ENCODE assay signal across 2 cellular contexts in genomic region chr11:34493926-34494595, GRCh38.
TF ChIP-seq lines count a peak whose summit lies in the region.

No MANE protein-coding gene starts in this region.

TF ChIP-seq in K562, 482 proteins besides CTCF, POLR2A, EP300 and RAD21 (continued from another document):
- TF ChIP-seq ZMIZ1 (IDR thresholded peaks at IDR 0.05; ENCODE audit: low read depth in 2 of 2, low read length in 2 of 2) (no peak), RBM25 (IDR thresholded peaks at IDR 0.05; ENCODE audit: low read depth, low read length, severe bottlenecking) (peak; percentile 68), CBX5 (IDR thresholded peaks at IDR 0.05; ENCODE audit: borderline replicate concordance, low read depth) (no peak), ETV1 (tag; conservative IDR thresholded peaks at IDR 0.05; ENCODE audit: low read depth) (no peak), ADNP (tag; IDR thresholded peaks at IDR 0.05) (0 out of 2 replicates have a peak, but pooled peaks have one; percentile 49), BACH1 (tag; IDR thresholded peaks at IDR 0.05) (no peak), ZNF740 (CRISPR knock-in tag; IDR thresholded peaks at IDR 0.05) (no peak), ZNF740 (tag; IDR thresholded peaks at IDR 0.05) (no peak), ZNF217 (CRISPR knock-in tag; IDR thresholded peaks at IDR 0.05) (no peak), E2F1 (CRISPR knock-in tag; IDR thresholded peaks at IDR 0.05) (no peak), BCOR (IDR thresholded peaks at IDR 0.05) (peak; percentile 45; the same call in 1 of the 2 replicates), ZC3H11A (IDR thresholded peaks at IDR 0.05; ENCODE audit: low read depth, low read length) (no peak), ZFX (CRISPR knock-in tag; IDR thresholded peaks at IDR 0.05) (no peak), NCOA2 (IDR thresholded peaks at IDR 0.05; ENCODE audit: partially characterized antibody in 2 of 2) (no peak), SMARCE1 (IDR thresholded peaks at IDR 0.05) (no peak), MAFK (IDR thresholded peaks at IDR 0.05; ENCODE audit: low read length) (no peak), FOXK1 (CRISPR knock-in tag; IDR thresholded peaks at IDR 0.05; ENCODE audit: borderline replicate concordance) (no peak), KLF13 (tag; IDR thresholded peaks at IDR 0.05; ENCODE audit: borderline replicate concordance, low read depth) (no peak), KDM1A (IDR thresholded peaks at IDR 0.05) (0 out of 4 replicates have a peak, but pooled peaks of 1 of the 2 experiments have one; percentile 16), ZNF24 (IDR thresholded peaks at IDR 0.05) (no peak)
- TF ChIP-seq, protein P1, sequence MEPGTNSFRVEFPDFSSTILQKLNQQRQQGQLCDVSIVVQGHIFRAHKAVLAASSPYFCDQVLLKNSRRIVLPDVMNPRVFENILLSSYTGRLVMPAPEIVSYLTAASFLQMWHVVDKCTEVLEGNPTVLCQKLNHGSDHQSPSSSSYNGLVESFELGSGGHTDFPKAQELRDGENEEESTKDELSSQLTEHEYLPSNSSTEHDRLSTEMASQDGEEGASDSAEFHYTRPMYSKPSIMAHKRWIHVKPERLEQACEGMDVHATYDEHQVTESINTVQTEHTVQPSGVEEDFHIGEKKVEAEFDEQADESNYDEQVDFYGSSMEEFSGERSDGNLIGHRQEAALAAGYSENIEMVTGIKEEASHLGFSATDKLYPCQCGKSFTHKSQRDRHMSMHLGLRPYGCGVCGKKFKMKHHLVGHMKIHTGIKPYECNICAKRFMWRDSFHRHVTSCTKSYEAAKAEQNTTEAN (CRISPR knock-in tag; IDR thresholded peaks at IDR 0.05), result no peak

TF ChIP-seq in liver, 16 proteins besides CTCF, POLR2A, EP300 and RAD21 (continued from another document):
- TF ChIP-seq, protein P2, sequence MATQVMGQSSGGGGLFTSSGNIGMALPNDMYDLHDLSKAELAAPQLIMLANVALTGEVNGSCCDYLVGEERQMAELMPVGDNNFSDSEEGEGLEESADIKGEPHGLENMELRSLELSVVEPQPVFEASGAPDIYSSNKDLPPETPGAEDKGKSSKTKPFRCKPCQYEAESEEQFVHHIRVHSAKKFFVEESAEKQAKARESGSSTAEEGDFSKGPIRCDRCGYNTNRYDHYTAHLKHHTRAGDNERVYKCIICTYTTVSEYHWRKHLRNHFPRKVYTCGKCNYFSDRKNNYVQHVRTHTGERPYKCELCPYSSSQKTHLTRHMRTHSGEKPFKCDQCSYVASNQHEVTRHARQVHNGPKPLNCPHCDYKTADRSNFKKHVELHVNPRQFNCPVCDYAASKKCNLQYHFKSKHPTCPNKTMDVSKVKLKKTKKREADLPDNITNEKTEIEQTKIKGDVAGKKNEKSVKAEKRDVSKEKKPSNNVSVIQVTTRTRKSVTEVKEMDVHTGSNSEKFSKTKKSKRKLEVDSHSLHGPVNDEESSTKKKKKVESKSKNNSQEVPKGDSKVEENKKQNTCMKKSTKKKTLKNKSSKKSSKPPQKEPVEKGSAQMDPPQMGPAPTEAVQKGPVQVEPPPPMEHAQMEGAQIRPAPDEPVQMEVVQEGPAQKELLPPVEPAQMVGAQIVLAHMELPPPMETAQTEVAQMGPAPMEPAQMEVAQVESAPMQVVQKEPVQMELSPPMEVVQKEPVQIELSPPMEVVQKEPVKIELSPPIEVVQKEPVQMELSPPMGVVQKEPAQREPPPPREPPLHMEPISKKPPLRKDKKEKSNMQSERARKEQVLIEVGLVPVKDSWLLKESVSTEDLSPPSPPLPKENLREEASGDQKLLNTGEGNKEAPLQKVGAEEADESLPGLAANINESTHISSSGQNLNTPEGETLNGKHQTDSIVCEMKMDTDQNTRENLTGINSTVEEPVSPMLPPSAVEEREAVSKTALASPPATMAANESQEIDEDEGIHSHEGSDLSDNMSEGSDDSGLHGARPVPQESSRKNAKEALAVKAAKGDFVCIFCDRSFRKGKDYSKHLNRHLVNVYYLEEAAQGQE (IDR thresholded peaks at IDR 0.05), result no peak
- peak; percentile 31 for TF ChIP-seq YY1 (IDR thresholded peaks at IDR 0.05)
- no peak for TF ChIP-seq TAF1 (conservative IDR thresholded peaks at IDR 0.05)
- peak; percentile 79 for TF ChIP-seq HNF4G (IDR thresholded peaks at IDR 0.05)
- no peak for TF ChIP-seq FOXA2 (IDR thresholded peaks at IDR 0.05)
- TF ChIP-seq HNF4A (conservative IDR thresholded peaks at IDR 0.05), result peak; percentile 92 to 94
- TF ChIP-seq GABPA (IDR thresholded peaks at IDR 0.05 in 1 of 2, conservative IDR thresholded peaks at IDR 0.05 in 1 of 2), result no peak
- peak; percentile 64 to 69 for TF ChIP-seq RXRA (IDR thresholded peaks at IDR 0.05)
- no peak for TF ChIP-seq ZBTB33 (IDR thresholded peaks at IDR 0.05)
- TF ChIP-seq EGR1 (IDR thresholded peaks at IDR 0.05; ENCODE audit: low read depth in 2 of 2), result no peak
- peak; percentile 72 for TF ChIP-seq SP1 (IDR thresholded peaks at IDR 0.05)
- peak in 1 of 2 donors; percentile 43 for TF ChIP-seq JUND (IDR thresholded peaks at IDR 0.05)
- TF ChIP-seq, protein P3, sequence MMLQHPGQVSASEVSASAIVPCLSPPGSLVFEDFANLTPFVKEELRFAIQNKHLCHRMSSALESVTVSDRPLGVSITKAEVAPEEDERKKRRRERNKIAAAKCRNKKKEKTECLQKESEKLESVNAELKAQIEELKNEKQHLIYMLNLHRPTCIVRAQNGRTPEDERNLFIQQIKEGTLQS (IDR thresholded peaks at IDR 0.05), result peak; percentile 81
- TF ChIP-seq NR2F2 (IDR thresholded peaks at IDR 0.05), result no peak
TF ChIP-seq in liver: peak in this region for 7.
